ENCODE assay signal across 8 cellular contexts in genomic region chr5:136132557-136133415, GRCh38. TPM values are rescaled to one million over a fixed set of nuclear protein-coding genes. Genes with fewer than 3 reads are reported as not detected.
DNase-seq lines count a peak whose midpoint lies in the region; ATAC-seq and TF ChIP-seq lines count a peak whose summit lies in the region.

SMAD5 (plus strand) TSS chr5:136132845; CDS start chr5:136153761, 20,916 bp downstream.

- H3K36me3 Mint-ChIP-seq in activated T-helper 17 cell treated with anti-CD3 and anti-CD28 coated beads, Interleukin-2, amount 50 U/mL, for 72 hours (ENCODE audit: low read depth) = peaks cover 11% of the 10 kb centered on the region
- no peaks in the 10 kb centered on the region for H3K36me3 Mint-ChIP-seq in naive thymus-derived CD8-positive, alpha-beta T cell
- peaks cover 1 to 3% of the 10 kb centered on the region in 2 donors for H3K36me3 Mint-ChIP-seq in stimulated activated naive B cell treated with anti-CD40 and anti-IgM and Interleukin-4, amounts not matched to agents 10 μg/mL and 1 μg/mL and 100 μg/mL, for 72 hours

- peak within 1 kb of the TSS; percentile 89 for H3K27ac Mint-ChIP-seq in activated T-helper 17 cell treated with anti-CD3 and anti-CD28 coated beads, Interleukin-2, amount 50 U/mL, for 72 hours
- peak within 1 kb of the TSS; percentile 59 to 95 (median 90) for H3K27ac Mint-ChIP-seq in naive thymus-derived CD8-positive, alpha-beta T cell
- peak within 1 kb of the TSS; percentile 97 for H3K27ac Mint-ChIP-seq in stimulated activated naive B cell treated with anti-CD40 and anti-IgM and Interleukin-4, amounts not matched to agents 10 μg/mL and 1 μg/mL and 100 μg/mL, for 72 hours

- ATAC-seq in GM21723 (IDR thresholded peaks at IDR 0.05; ENCODE audit: unreplicated experiment) = peak; percentile 92
- peak; percentile 92 for ATAC-seq in activated T-helper 17 cell treated with anti-CD3 and anti-CD28 coated beads, Interleukin-2, amount 50 U/mL, for 72 hours (replicated peaks)
- peak; percentile 58 to 81 for ATAC-seq in naive thymus-derived CD8-positive, alpha-beta T cell
- peak; percentile 90 to 92 for ATAC-seq in stimulated activated naive B cell treated with anti-CD40 and anti-IgM and Interleukin-4, amounts not matched to agents 10 μg/mL and 1 μg/mL and 100 μg/mL, for 72 hours (replicated peaks)

- H3K4me3 ChIP-seq in fibroblast of mammary gland (ENCODE audit: control insufficient read depth, low read depth, low read length) = peak within 1 kb of the TSS; percentile 87

- H3K4me3 Mint-ChIP-seq in activated T-helper 17 cell treated with anti-CD3 and anti-CD28 coated beads, Interleukin-2, amount 50 U/mL, for 72 hours = peak within 1 kb of the TSS; percentile 90
- peak within 1 kb of the TSS; percentile 84 to 97 (median 93) for H3K4me3 Mint-ChIP-seq in naive thymus-derived CD8-positive, alpha-beta T cell
- H3K4me3 Mint-ChIP-seq in stimulated activated naive B cell treated with anti-CD40 and anti-IgM and Interleukin-4, amounts not matched to agents 10 μg/mL and 1 μg/mL and 100 μg/mL, for 72 hours = peak within 1 kb of the TSS; percentile 97 to 99

- POLR2A ChIA-PET in naive thymus-derived CD8-positive, alpha-beta T cell (lab: Charles Lee) = no interaction called here

- peaks cover 9% of the 10 kb centered on the region for H3K27me3 Mint-ChIP-seq in activated T-helper 17 cell treated with anti-CD3 and anti-CD28 coated beads, Interleukin-2, amount 50 U/mL, for 72 hours
- H3K27me3 Mint-ChIP-seq in naive thymus-derived CD8-positive, alpha-beta T cell = peaks cover 13 to 25% (median 18%) of the 10 kb centered on the region in 5 donors
- peaks cover 11 to 12% of the 10 kb centered on the region in 2 donors for H3K27me3 Mint-ChIP-seq in stimulated activated naive B cell treated with anti-CD40 and anti-IgM and Interleukin-4, amounts not matched to agents 10 μg/mL and 1 μg/mL and 100 μg/mL, for 72 hours

- peak; percentile 28 for DNase-seq in DMS79 treated with DMSO at 0.1 percent for 48 hours (lab: John Stamatoyannopoulos, UW)
- peak; percentile 11 for DNase-seq in KG1 (lab: John Stamatoyannopoulos, UW)
- peak; percentile 91 for DNase-seq in RPMI7951 (ENCODE audit: low read depth)
- peak; percentile 94 for DNase-seq in fibroblast of mammary gland (ENCODE audit: low read depth)
- DNase-seq in naive thymus-derived CD8-positive, alpha-beta T cell = peak; percentile 20 to 88 (median 68)
- DNase-seq in stimulated activated naive B cell treated with anti-CD40 and anti-IgM and Interleukin-4, amounts not matched to agents 10 μg/mL and 1 μg/mL and 100 μg/mL, for 72 hours = peak; percentile 91

- TF ChIP-seq CTCF in fibroblast of mammary gland (conservative IDR thresholded peaks at IDR 0.05; ENCODE audit: control insufficient read depth, insufficient read depth, low read depth, low read length) = no peak

- H3K4me1 Mint-ChIP-seq in activated T-helper 17 cell treated with anti-CD3 and anti-CD28 coated beads, Interleukin-2, amount 50 U/mL, for 72 hours = peaks cover 10% of the 10 kb centered on the region
- H3K4me1 Mint-ChIP-seq in naive thymus-derived CD8-positive, alpha-beta T cell = peaks cover 2 to 35% (median 32%) of the 10 kb centered on the region in 4 donors
- peaks cover 11 to 50% of the 10 kb centered on the region in 2 donors for H3K4me1 Mint-ChIP-seq in stimulated activated naive B cell treated with anti-CD40 and anti-IgM and Interleukin-4, amounts not matched to agents 10 μg/mL and 1 μg/mL and 100 μg/mL, for 72 hours

- H3K9me3 Mint-ChIP-seq in activated T-helper 17 cell treated with anti-CD3 and anti-CD28 coated beads, Interleukin-2, amount 50 U/mL, for 72 hours = no peaks in the 10 kb centered on the region
- H3K9me3 Mint-ChIP-seq in naive thymus-derived CD8-positive, alpha-beta T cell = no peaks in the 10 kb centered on the region
- no peaks in the 10 kb centered on the region for H3K9me3 Mint-ChIP-seq in stimulated activated naive B cell treated with anti-CD40 and anti-IgM and Interleukin-4, amounts not matched to agents 10 μg/mL and 1 μg/mL and 100 μg/mL, for 72 hours

RNA-seq across cellular contexts. Expression of gene SMAD5, which starts in this region (rescaled TPM):
- total RNA-seq in RPMI7951 (2014; rRNA removed; shearing (Covaris generic)) = 34.4 and 41.8 TPM in 2 replicates
- 10 to 100 TPM; 21.1 to 21.7 TPM for total RNA-seq in activated T-helper 17 cell treated with anti-CD3 and anti-CD28 coated beads, Interleukin-2, amount 50 U/mL, for 72 hours
- 10 to 100 TPM; 20.0 to 21.5 TPM for total RNA-seq in naive thymus-derived CD8-positive, alpha-beta T cell
- 10 to 100 TPM; 10.8 to 17.2 (median 14.7) TPM for polyA plus RNA-seq in naive thymus-derived CD8-positive, alpha-beta T cell

Comparison
In these comparisons a context has a peak if more than half of its experiments do, and no peak if none do; other contexts are left out.
1. Peak in every context shown above with its lines: DNase-seq, ATAC-seq and H3K4me3 ChIP-seq.
2. DNase-seq: peak in every context shown above with its lines; median percentile 94 in fibroblast of mammary gland; 91 in RPMI7951; 91 in stimulated activated naive B cell treated with anti-CD40 and anti-IgM and Interleukin-4, amounts not matched to agents 10 μg/mL and 1 μg/mL and 100 μg/mL, for 72 hours; 68 in naive thymus-derived CD8-positive, alpha-beta T cell; 28 in DMS79 treated with DMSO at 0.1 percent for 48 hours; 11 in KG1.